Comparison of ENCODE assay signal across 21 cellular contexts in genomic region chr1:91797164-91797563, GRCh38.
A peak's percentile ranks its signal among the peaks of the same experiment; 100 is the strongest.
DNase-seq lines count a peak whose midpoint lies in the region; ATAC-seq, FAIRE-seq and TF ChIP-seq lines count a peak whose summit lies in the region.
"Had no signal": no experiment of that assay in that cellular context is flagged by ENCODE, and none has a peak within 500 bp of the region (broad histone marks: within the 10 kb centered on the region; RNA-seq: fewer than 3 reads in every experiment).

No MANE protein-coding gene starts in this region.

- no peak overlapping the region for H3K27ac Mint-ChIP-seq in activated CD8-positive, alpha-beta T cell treated with anti-CD3 and anti-CD28 coated beads, Interleukin-2, amount 10 ng/mL, durations not matched to agents 7 days and 5 days
- H3K27ac Mint-ChIP-seq: B cell; CD8-positive, alpha-beta T cell had no signal

- no peak for FAIRE-seq in RCC 7860 (lab: Jason Lieb, UNC)
- FAIRE-seq: D721Med, G401.6, GM12891, GM19239 had no signal

- H3K4me1 ChIP-seq in PC-9 (replicated peaks; ENCODE audit: insufficient read depth) (peaks cover 35% of the 10 kb centered on the region), esophagus squamous epithelium (peaks cover 13 to 89% (median 39%) of the 10 kb centered on the region in 3 donors), mesenchymal stem cell (ENCODE audit: control insufficient read depth, insufficient read depth, low read depth, low read length) (peaks cover 4% of the 10 kb centered on the region), stomach smooth muscle (ENCODE audit: control insufficient read depth, insufficient read depth, low read length) (peaks cover 40% of the 10 kb centered on the region)

- peaks cover 3% of the 10 kb centered on the region for H3K36me3 Mint-ChIP-seq in activated CD8-positive, alpha-beta T cell treated with anti-CD3 and anti-CD28 coated beads, Interleukin-2, amount 10 ng/mL, durations not matched to agents 7 days and 5 days (ENCODE audit: low read depth)

- POLR2A ChIA-PET in PC-9 (lab: Charles Lee; ENCODE audit: unreplicated experiment): no interaction called here
- POLR2A ChIA-PET in activated CD8-positive, alpha-beta T cell treated with anti-CD3 and anti-CD28 coated beads, Interleukin-2, amount 10 ng/mL, durations not matched to agents 7 days and 5 days (lab: Charles Lee): interaction anchor here (0.5 kb wide), 1 partner anchor 170 kb away, joined by 3 read pairs; no protein-coding TSS in a partner anchor

- no peaks in the 10 kb centered on the region for H3K9me2 ChIP-seq in PC-9 (ENCODE audit: insufficient read depth)

- H3K79me1 ChIP-seq in mesenchymal stem cell (replicated peaks; ENCODE audit: low read length, poor library complexity, severe bottlenecking): peaks cover 24% of the 10 kb centered on the region

- peaks cover 45% of the 10 kb centered on the region for H3F3A ChIP-seq in PC-9 (ENCODE audit: insufficient read depth, low read depth)

- BruUV-seq in PC-9 (replicated peaks; lab: Mats Ljungman, UMichigan): no TSS peak

- no peak overlapping the region for H3K23ac ChIP-seq in mesenchymal stem cell (ENCODE audit: low read length in 2 of 2)

- no peak overlapping the region for H3K14ac ChIP-seq in mesenchymal stem cell (ENCODE audit: low read length in 2 of 2)

- peaks cover 25% of the 10 kb centered on the region for H3K4me1 Mint-ChIP-seq in activated CD8-positive, alpha-beta T cell treated with anti-CD3 and anti-CD28 coated beads, Interleukin-2, amount 10 ng/mL, durations not matched to agents 7 days and 5 days (ENCODE audit: low read depth)
- H3K4me1 Mint-ChIP-seq: B cell had no signal

- H2BK15ac ChIP-seq in mesenchymal stem cell (ENCODE audit: low read depth, poor library complexity, severe bottlenecking): no peak overlapping the region

- H3K9me3 ChIP-seq in PC-9 (ENCODE audit: insufficient read depth, low read depth) (no peaks in the 10 kb centered on the region), esophagus squamous epithelium (no peaks in the 10 kb centered on the region), mesenchymal stem cell (ENCODE audit: control insufficient read depth, low read length) (no peaks in the 10 kb centered on the region), stomach smooth muscle (ENCODE audit: control insufficient read depth in 2 of 2, low read length in 2 of 2) (no peaks in the 10 kb centered on the region)
- H3K9me3 ChIP-seq: HAP-1 had no signal

- no peak overlapping the region for H2BK5ac ChIP-seq in mesenchymal stem cell (ENCODE audit: low read depth, low read length, poor library complexity, severe bottlenecking)

- intact Hi-C loops in PC-9 (cut with micrococcal nuclease; ENCODE audit: unreplicated experiment) (loop anchor here (5.0 kb wide), 2 partner anchors 90 to 265 kb away; partner anchors contain the start of gene TGFBR3), esophagus squamous epithelium (cut with DNase I) (no loop called here)

- H3K4ac ChIP-seq in mesenchymal stem cell (ENCODE audit: low read depth in 1 of 2, low read length in 2 of 2): no peak overlapping the region

- H3K27ac ChIP-seq in PC-9 (peak overlapping the region; percentile 80), esophagus squamous epithelium (peak overlapping the region in 3 of 4 donors; percentile 40 to 76 (median 68)), mesenchymal stem cell (ENCODE audit: low read length, poor library complexity, severe bottlenecking) (no peak overlapping the region), stomach smooth muscle (ENCODE audit: low read length) (peak overlapping the region; percentile 37)

- WGBS in esophagus squamous epithelium, 2 donors: 100% methylated on average over 1 of the region's 1 CpG; no CpG with 5 or more reads in 1 of the 2 donors
- WGBS in mesenchymal stem cell: 100% methylated on average over 1 of the region's 1 CpG

- peak overlapping the region; percentile 32 to 49 for H2BK12ac ChIP-seq in mesenchymal stem cell (ENCODE audit: low read length in 2 of 2)

- no peak for TF ChIP-seq CTCF in PC-9 (conservative IDR thresholded peaks at IDR 0.05)
- no peak for TF ChIP-seq CTCF in esophagus squamous epithelium (IDR thresholded peaks at IDR 0.05)

- peak overlapping the region; percentile 65 for H3K9ac ChIP-seq in mesenchymal stem cell (ENCODE audit: low read length)
- no peak overlapping the region for H3K9ac ChIP-seq in stomach smooth muscle (ENCODE audit: low read length in 2 of 2)

- no peak overlapping the region for H3K4me2 ChIP-seq in PC-9
- H3K4me2 ChIP-seq in mesenchymal stem cell (ENCODE audit: low read length, poor library complexity, severe bottlenecking): no peak overlapping the region

- TF ChIP-seq POLR2A in esophagus squamous epithelium (IDR thresholded peaks at IDR 0.05): no peak

- no peak overlapping the region for H4K91ac ChIP-seq in mesenchymal stem cell (ENCODE audit: low read length)

- DNase-seq in PC-9 (no peak), esophagus squamous epithelium (lab: John Stamatoyannopoulos, UW) (no peak), mesenchymal stem cell (no peak), amygdala (lab: John Stamatoyannopoulos, UW) (no peak), RCC 7860 (ENCODE audit: low spot score) (no peak)
- DNase-seq in activated CD8-positive, alpha-beta T cell treated with anti-CD3 and anti-CD28 coated beads, Interleukin-2, amount 10 ng/mL, durations not matched to agents 7 days and 5 days: no peak
- DNase-seq: ACHN; CD8-positive, alpha-beta T cell; DMS79 treated with DMSO at 0.1 percent for 48 hours; MV-4-11; NCI-H1436; NCI-H2081; NCI-H2227 treated with DMSO at 0.1 percent for 48 hours; NCI-H526 treated with DMSO at 0.1 percent for 48 hours had no signal

- H3K4me3 ChIP-seq in PC-9 (no peak overlapping the region), esophagus squamous epithelium (no peak overlapping the region), mesenchymal stem cell (ENCODE audit: insufficient read depth in 1 of 2, low read depth in 1 of 2, low read length in 2 of 2) (peak overlapping the region in 1 of 2 experiments; percentile 31), stomach smooth muscle (ENCODE audit: low read length in 2 of 2) (no peak overlapping the region)
- H3K4me3 ChIP-seq: HAP-1 had no signal

- peak overlapping the region; percentile 36 for H2AK5ac ChIP-seq in mesenchymal stem cell (ENCODE audit: low read length, severe bottlenecking)

- H2AFZ ChIP-seq in PC-9 (no peak overlapping the region), mesenchymal stem cell (ENCODE audit: low read depth, low read length) (no peak overlapping the region)

- peak overlapping the region in 1 of 2 experiments; percentile 84 for H3K18ac ChIP-seq in mesenchymal stem cell (ENCODE audit: low read depth in 1 of 2, low read length in 2 of 2)

- H2BK120ac ChIP-seq in mesenchymal stem cell (ENCODE audit: low read depth, low read length): no peak overlapping the region

- no peaks in the 10 kb centered on the region for H3K36me3 ChIP-seq in PC-9 (ENCODE audit: low read depth)
- H3K36me3 ChIP-seq in esophagus squamous epithelium: peaks cover 0 to 15% (median 0%) of the 10 kb centered on the region in 3 donors
- peaks cover 0 to 83% of the 10 kb centered on the region in 2 experiments for H3K36me3 ChIP-seq in mesenchymal stem cell (ENCODE audit: control insufficient read depth in 1 of 2, insufficient read depth in 2 of 2, low read depth in 1 of 2, low read length in 2 of 2)
- no peaks in the 10 kb centered on the region for H3K36me3 ChIP-seq in stomach smooth muscle (ENCODE audit: control insufficient read depth in 2 of 2, insufficient read depth in 2 of 2, low read length in 2 of 2)
- H3K36me3 ChIP-seq: HAP-1 had no signal

- CTCF ChIA-PET in PC-9 (lab: Charles Lee): interaction anchor here (0.6 kb wide), 1 partner anchor 1984 kb away, joined by 3 read pairs; no protein-coding TSS in a partner anchor
- CTCF ChIA-PET in activated CD8-positive, alpha-beta T cell treated with anti-CD3 and anti-CD28 coated beads, Interleukin-2, amount 10 ng/mL, durations not matched to agents 7 days and 5 days (lab: Charles Lee): no interaction called here

- no peaks in the 10 kb centered on the region for H4K20me1 ChIP-seq in PC-9 (ENCODE audit: insufficient read depth)

- no peaks in the 10 kb centered on the region for H3K79me2 ChIP-seq in PC-9 (ENCODE audit: low read depth)

- H3K9me3 Mint-ChIP-seq in activated CD8-positive, alpha-beta T cell treated with anti-CD3 and anti-CD28 coated beads, Interleukin-2, amount 10 ng/mL, durations not matched to agents 7 days and 5 days (ENCODE audit: insufficient read depth): no peaks in the 10 kb centered on the region

- H3K4me3 Mint-ChIP-seq in activated CD8-positive, alpha-beta T cell treated with anti-CD3 and anti-CD28 coated beads, Interleukin-2, amount 10 ng/mL, durations not matched to agents 7 days and 5 days: no peak overlapping the region
- H3K4me3 Mint-ChIP-seq: B cell; CD8-positive, alpha-beta T cell had no signal

- H3K27me3 ChIP-seq in PC-9 (ENCODE audit: insufficient read depth, low read depth) (no peaks in the 10 kb centered on the region), esophagus squamous epithelium (no peaks in the 10 kb centered on the region), mesenchymal stem cell (ENCODE audit: control insufficient read depth in 1 of 2, insufficient read depth in 1 of 2, low read length in 2 of 2) (no peaks in the 10 kb centered on the region), stomach smooth muscle (ENCODE audit: control insufficient read depth in 1 of 2, insufficient read depth in 2 of 2, low read length in 2 of 2) (no peaks in the 10 kb centered on the region)

- peaks cover 7% of the 10 kb centered on the region for H3K27me3 Mint-ChIP-seq in activated CD8-positive, alpha-beta T cell treated with anti-CD3 and anti-CD28 coated beads, Interleukin-2, amount 10 ng/mL, durations not matched to agents 7 days and 5 days (ENCODE audit: low read depth)

- peak overlapping the region; percentile 4 for H4K8ac ChIP-seq in mesenchymal stem cell (ENCODE audit: low read length)

- ATAC-seq in activated CD8-positive, alpha-beta T cell treated with anti-CD3 and anti-CD28 coated beads, Interleukin-2, amount 10 ng/mL, durations not matched to agents 7 days and 5 days: no peak
- ATAC-seq: CD8-positive, alpha-beta T cell had no signal
